In genomic region chr1:198638894-198639319, GRCh38 we compare ENCODE assay signal across 8 cellular contexts. TPM values are rescaled to one million over a fixed set of nuclear protein-coding genes. Genes with fewer than 3 reads are reported as not detected.
A peak's percentile ranks its signal among the peaks of the same experiment; 100 is the strongest.
DNase-seq lines count a peak whose midpoint lies in the region; ATAC-seq and TF ChIP-seq lines count a peak whose summit lies in the region.

PTPRC (plus strand) TSS chr1:198639040; CDS start chr1:198639269, 229 bp downstream.

- no peak within 1 kb of the TSS for H3K27ac ChIP-seq in ascending aorta

- no peaks in the 10 kb centered on the region for H3K27me3 ChIP-seq in ascending aorta

- no peaks in the 10 kb centered on the region for H3K9me3 ChIP-seq in ascending aorta

- intact Hi-C loops in ascending aorta (cut with DNase I) (no loop called here), posterior vena cava (cut with DNase I) (no loop called here)

- H3K36me3 ChIP-seq in ascending aorta = no peaks in the 10 kb centered on the region

- H3K4me3 ChIP-seq in ascending aorta = peak within 1 kb of the TSS in 1 of 2 donors; percentile 34

- DNase-seq in GM10266 (ENCODE audit: extremely low spot score) (peak; percentile 42), ascending aorta (ENCODE audit: low spot score in 2 of 2) (no peak), posterior vena cava (ENCODE audit: low spot score) (no peak), nucleus accumbens (lab: John Stamatoyannopoulos, UW) (no peak), AG08395 (ENCODE audit: low spot score) (no peak), NCI-H345 (lab: John Stamatoyannopoulos, UW) (no peak)

- TF ChIP-seq CTCF in GM10266 (IDR thresholded peaks at IDR 0.05; ENCODE audit: control insufficient read depth, insufficient read depth, low read depth, missing control alignments) (no peak), ascending aorta (IDR thresholded peaks at IDR 0.05) (no peak)

- ATAC-seq in GM21381 (IDR thresholded peaks at IDR 0.05; ENCODE audit: unreplicated experiment) = peak; percentile 63
- peak; percentile 66 for ATAC-seq in HG03571 (IDR thresholded peaks at IDR 0.05; ENCODE audit: unreplicated experiment)

- H3K4me1 ChIP-seq in ascending aorta = no peaks in the 10 kb centered on the region

RNA-seq across cellular contexts. Expression of gene PTPRC, which starts in this region (rescaled TPM):
- 21.3 TPM for total RNA-seq in ascending aorta
- total RNA-seq in posterior vena cava = 10 to 100 TPM; 30.8 to 41.7 TPM
